ENCODE assay signal across 1 cellular context in genomic region chr16:83937922-83938875, GRCh38.
TF ChIP-seq lines count a peak whose summit lies in the region.

No MANE protein-coding gene starts in this region.

TF ChIP-seq in HepG2, 621 proteins besides CTCF, POLR2A, EP300 and RAD21 (continued from another document and continues in another):
- TF ChIP-seq SIN3A (IDR thresholded peaks at IDR 0.05; ENCODE audit: borderline replicate concordance, low read depth, low read length) (no peak), ZNF124 (CRISPR knock-in tag; IDR thresholded peaks at IDR 0.05) (no peak), ZNF891 (CRISPR knock-in tag; IDR thresholded peaks at IDR 0.05) (no peak; the same call in 1 of the 2 replicates), CEBPB (IDR thresholded peaks at IDR 0.05; ENCODE audit: borderline replicate concordance, low read depth, low read length) (no peak), ZNF232 (CRISPR knock-in tag; IDR thresholded peaks at IDR 0.05; ENCODE audit: borderline replicate concordance) (no peak), FOXP1 (IDR thresholded peaks at IDR 0.05) (no peak), FOXP1 (CRISPR knock-in tag; IDR thresholded peaks at IDR 0.05) (peak; percentile 13; the same call in 1 of the 2 replicates), RBFOX2 (IDR thresholded peaks at IDR 0.05; ENCODE audit: low read depth, low read length) (no peak), ZNF660 (CRISPR knock-in tag; IDR thresholded peaks at IDR 0.05; ENCODE audit: borderline replicate concordance, low read depth) (no peak), ZNF569 (CRISPR knock-in tag; IDR thresholded peaks at IDR 0.05; ENCODE audit: borderline replicate concordance) (no peak), ZNF557 (CRISPR knock-in tag; IDR thresholded peaks at IDR 0.05) (no peak), TCF12 (IDR thresholded peaks at IDR 0.05) (no peak), TCF12 (CRISPR knock-in tag; IDR thresholded peaks at IDR 0.05) (no peak), SUZ12 (IDR thresholded peaks at IDR 0.05; ENCODE audit: low read depth, low read length) (no peak), PAF1 (CRISPR knock-in tag; IDR thresholded peaks at IDR 0.05) (no peak), RFXAP (CRISPR knock-in tag; IDR thresholded peaks at IDR 0.05; ENCODE audit: borderline replicate concordance) (0 out of 2 replicates have a peak, but pooled peaks have one; percentile 34), RFX1 (IDR thresholded peaks at IDR 0.05) (no peak), ZNF572 (CRISPR knock-in tag; IDR thresholded peaks at IDR 0.05) (0 out of 2 replicates have a peak, but pooled peaks have one; percentile 53), FUBP1 (CRISPR knock-in tag; IDR thresholded peaks at IDR 0.05; ENCODE audit: borderline replicate concordance) (no peak), GMEB1 (CRISPR knock-in tag; IDR thresholded peaks at IDR 0.05; ENCODE audit: borderline replicate concordance) (no peak), ARID3A (IDR thresholded peaks at IDR 0.05; ENCODE audit: low read depth, low read length) (no peak), HDAC1 (CRISPR knock-in tag; IDR thresholded peaks at IDR 0.05) (peak; percentile 58), ARID5B (CRISPR knock-in tag; IDR thresholded peaks at IDR 0.05) (peak; percentile 53), CHD2 (IDR thresholded peaks at IDR 0.05; ENCODE audit: low read depth, low read length) (no peak), ZFP82 (CRISPR knock-in tag; IDR thresholded peaks at IDR 0.05; ENCODE audit: borderline replicate concordance) (no peak), ZFP1 (CRISPR knock-in tag; IDR thresholded peaks at IDR 0.05) (no peak), ZNF768 (CRISPR knock-in tag; IDR thresholded peaks at IDR 0.05) (no peak), ATF1 (CRISPR knock-in tag; IDR thresholded peaks at IDR 0.05) (no peak), ZGPAT (CRISPR knock-in tag; IDR thresholded peaks at IDR 0.05) (0 out of 2 replicates have a peak, but pooled peaks have one; percentile 27), NFYC (CRISPR knock-in tag; IDR thresholded peaks at IDR 0.05) (no peak), MAZ (IDR thresholded peaks at IDR 0.05; ENCODE audit: borderline replicate concordance, low read depth, low read length) (no peak), MAZ (CRISPR knock-in tag; IDR thresholded peaks at IDR 0.05; ENCODE audit: low read depth) (no peak), ZSCAN21 (CRISPR knock-in tag; IDR thresholded peaks at IDR 0.05; ENCODE audit: borderline replicate concordance) (no peak), FOXA1 (IDR thresholded peaks at IDR 0.05) (no peak), FOXA1 (CRISPR knock-in tag; IDR thresholded peaks at IDR 0.05) (peak; percentile 28; the same call in 1 of the 2 replicates), HOXA9 (CRISPR knock-in tag; IDR thresholded peaks at IDR 0.05; ENCODE audit: borderline replicate concordance) (no peak), GFI1 (CRISPR knock-in tag; IDR thresholded peaks at IDR 0.05; ENCODE audit: borderline replicate concordance) (no peak), ZNF652 (CRISPR knock-in tag; IDR thresholded peaks at IDR 0.05; ENCODE audit: borderline replicate concordance, low read depth) (no peak), EED (CRISPR knock-in tag; IDR thresholded peaks at IDR 0.05) (no peak), ZMAT5 (CRISPR knock-in tag; IDR thresholded peaks at IDR 0.05; ENCODE audit: borderline replicate concordance, low read depth) (no peak), MYC (CRISPR knock-in tag; IDR thresholded peaks at IDR 0.05; ENCODE audit: borderline replicate concordance) (peak; percentile 33; the same call in 1 of the 2 replicates), TOPORS (CRISPR knock-in tag; IDR thresholded peaks at IDR 0.05) (peak; percentile 49; the same call in 1 of the 2 replicates), NRL (CRISPR knock-in tag; IDR thresholded peaks at IDR 0.05; ENCODE audit: borderline replicate concordance) (0 out of 2 replicates have a peak, but pooled peaks have one; percentile 38), RNF219 (CRISPR knock-in tag; IDR thresholded peaks at IDR 0.05) (no peak), ZNF260 (CRISPR knock-in tag; IDR thresholded peaks at IDR 0.05; ENCODE audit: borderline replicate concordance, low read depth) (no peak), HBP1 (CRISPR knock-in tag; IDR thresholded peaks at IDR 0.05; ENCODE audit: low read depth) (no peak), ZNF253 (CRISPR knock-in tag; IDR thresholded peaks at IDR 0.05; ENCODE audit: borderline replicate concordance) (no peak), RBAK (CRISPR knock-in tag; IDR thresholded peaks at IDR 0.05) (no peak), REXO4 (CRISPR knock-in tag; IDR thresholded peaks at IDR 0.05; ENCODE audit: borderline replicate concordance) (no peak), ZNF737 (CRISPR knock-in tag; IDR thresholded peaks at IDR 0.05; ENCODE audit: borderline replicate concordance) (no peak), KDM5B (CRISPR knock-in tag; IDR thresholded peaks at IDR 0.05; ENCODE audit: borderline replicate concordance) (peak; percentile 46; the same call in 1 of the 2 replicates), LBX2 (CRISPR knock-in tag; IDR thresholded peaks at IDR 0.05; ENCODE audit: borderline replicate concordance) (0 out of 2 replicates have a peak, but pooled peaks have one; percentile 33), JARID2 (CRISPR knock-in tag; IDR thresholded peaks at IDR 0.05; ENCODE audit: insufficient replicate concordance) (no peak), ATM (IDR thresholded peaks at IDR 0.05; ENCODE audit: borderline replicate concordance) (no peak), MEIS2 (CRISPR knock-in tag; IDR thresholded peaks at IDR 0.05) (0 out of 2 replicates have a peak, but pooled peaks have one; percentile 49), SETDB1 (CRISPR knock-in tag; IDR thresholded peaks at IDR 0.05; ENCODE audit: borderline replicate concordance) (no peak), TP53 (CRISPR knock-in tag; conservative IDR thresholded peaks at IDR 0.05) (no peak), TARDBP (CRISPR knock-in tag; IDR thresholded peaks at IDR 0.05) (peak; percentile 40; the same call in 1 of the 2 replicates), ELF4 (CRISPR knock-in tag; IDR thresholded peaks at IDR 0.05; ENCODE audit: borderline replicate concordance) (no peak)
